4 cellular contexts compared by ENCODE assay signal in genomic region chr7:143709895-143710294, GRCh38. TPM values are rescaled to one million over a fixed set of nuclear protein-coding genes. Genes with fewer than 3 reads are reported as not detected.
"Had no signal": no experiment of that assay in that cellular context is flagged by ENCODE, and none has a peak within 500 bp of the region (broad histone marks: within the 10 kb centered on the region; RNA-seq: fewer than 3 reads in every experiment).

No MANE protein-coding gene starts in this region.

RNA-seq across cellular contexts. Expression of gene CTAGE6, which starts 47.6 kb away (rescaled TPM):
- total RNA-seq: GM23338, H1, H9, HT-29 had no signal
